In the genomic region with DNA sequence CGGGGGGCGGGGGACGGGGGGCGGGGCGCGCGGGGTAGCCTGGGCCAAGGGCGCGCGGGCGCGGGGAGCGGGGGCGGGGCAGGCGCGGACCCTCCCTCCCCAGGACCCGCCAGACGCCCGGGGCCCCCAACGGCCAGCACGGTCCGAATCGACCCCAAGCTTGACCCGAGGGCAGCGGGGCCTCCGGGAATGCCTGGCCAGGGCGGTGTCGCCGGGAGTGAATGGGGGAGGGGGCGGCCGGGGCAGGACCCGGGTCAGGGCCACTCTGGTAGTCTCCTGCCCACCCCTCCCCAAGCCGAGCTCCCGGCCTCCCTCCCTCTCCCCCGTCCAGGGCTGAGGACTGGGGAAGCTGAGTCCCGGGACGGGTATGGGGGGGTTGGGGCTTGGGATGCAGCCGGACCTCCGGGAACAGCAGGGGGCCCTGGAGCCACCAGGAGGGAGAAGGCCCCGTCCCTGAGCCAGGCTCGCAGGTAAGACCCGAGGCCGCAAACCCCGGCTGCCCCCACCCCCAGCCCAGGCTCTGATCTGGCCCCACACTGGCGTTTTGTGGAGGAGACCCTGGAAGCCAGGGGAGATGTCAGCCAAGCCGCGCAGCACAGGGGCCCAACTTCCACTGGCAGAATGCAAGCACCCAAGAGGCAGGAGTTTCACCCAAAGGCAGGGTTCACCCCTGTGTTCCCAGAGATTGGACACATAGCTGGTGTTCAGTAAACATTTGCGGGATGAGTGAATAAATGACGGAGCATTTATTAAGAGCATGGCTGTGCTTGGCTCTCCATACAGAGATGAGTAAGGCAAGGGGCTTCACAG, we compare ENCODE assay signal across 1 cellular context.
TF ChIP-seq lines count a peak whose summit lies in the region.

No MANE protein-coding gene starts in this region.

TF ChIP-seq in H1, 55 proteins besides CTCF, POLR2A, EP300 and RAD21:
- TF ChIP-seq ASH2L (IDR thresholded peaks at IDR 0.05; ENCODE audit: low read length): no peak
- no peak for TF ChIP-seq CHD2 (IDR thresholded peaks at IDR 0.05; ENCODE audit: low read length)
- no peak for TF ChIP-seq SP1 (IDR thresholded peaks at IDR 0.05; ENCODE audit: low read depth, low read length)
- TF ChIP-seq FOSL1 (IDR thresholded peaks at IDR 0.05; ENCODE audit: insufficient read depth, low read depth, low read length): no peak
- no peak for TF ChIP-seq TAF7 (optimal IDR thresholded peaks at IDR 0.05; ENCODE audit: borderline replicate concordance, low read depth, low read length)
- TF ChIP-seq PHF8 (conservative IDR thresholded peaks at IDR 0.05; ENCODE audit: low read depth, low read length): no peak
- TF ChIP-seq KDM4A (IDR thresholded peaks at IDR 0.05; ENCODE audit: low read depth, low read length, severe bottlenecking): no peak
- no peak for TF ChIP-seq TCF12 (IDR thresholded peaks at IDR 0.05; ENCODE audit: low read depth, low read length)
- no peak for TF ChIP-seq SIRT6 (IDR thresholded peaks at IDR 0.05; ENCODE audit: low read length)
- TF ChIP-seq POU5F1 (IDR thresholded peaks at IDR 0.05; ENCODE audit: low read depth, low read length): no peak
- TF ChIP-seq JUN (IDR thresholded peaks at IDR 0.05; ENCODE audit: low read depth, low read length): no peak
- TF ChIP-seq NRF1 (IDR thresholded peaks at IDR 0.05; ENCODE audit: low read depth, low read length): no peak
- TF ChIP-seq, protein P1, sequence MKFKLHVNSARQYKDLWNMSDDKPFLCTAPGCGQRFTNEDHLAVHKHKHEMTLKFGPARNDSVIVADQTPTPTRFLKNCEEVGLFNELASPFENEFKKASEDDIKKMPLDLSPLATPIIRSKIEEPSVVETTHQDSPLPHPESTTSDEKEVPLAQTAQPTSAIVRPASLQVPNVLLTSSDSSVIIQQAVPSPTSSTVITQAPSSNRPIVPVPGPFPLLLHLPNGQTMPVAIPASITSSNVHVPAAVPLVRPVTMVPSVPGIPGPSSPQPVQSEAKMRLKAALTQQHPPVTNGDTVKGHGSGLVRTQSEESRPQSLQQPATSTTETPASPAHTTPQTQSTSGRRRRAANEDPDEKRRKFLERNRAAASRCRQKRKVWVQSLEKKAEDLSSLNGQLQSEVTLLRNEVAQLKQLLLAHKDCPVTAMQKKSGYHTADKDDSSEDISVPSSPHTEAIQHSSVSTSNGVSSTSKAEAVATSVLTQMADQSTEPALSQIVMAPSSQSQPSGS (IDR thresholded peaks at IDR 0.05; ENCODE audit: low read length): no peak
- no peak for TF ChIP-seq SRF (IDR thresholded peaks at IDR 0.05; ENCODE audit: low read depth, low read length)
- TF ChIP-seq CBX8 (IDR thresholded peaks at IDR 0.05; ENCODE audit: borderline replicate concordance, low read depth, low read length): no peak
- TF ChIP-seq SIN3A (conservative IDR thresholded peaks at IDR 0.05 in 1 of 2, IDR thresholded peaks at IDR 0.05 in 1 of 2; ENCODE audit: low read depth in 1 of 2, low read length in 2 of 2): no peak
- TF ChIP-seq KDM5A (IDR thresholded peaks at IDR 0.05; ENCODE audit: low read length): no peak
- TF ChIP-seq EGR1 (IDR thresholded peaks at IDR 0.05; ENCODE audit: borderline replicate concordance, low read depth, low read length): no peak
- TF ChIP-seq RBBP5 (IDR thresholded peaks at IDR 0.05; ENCODE audit: borderline replicate concordance, low read depth, low read length): no peak
- TF ChIP-seq TEAD4 (IDR thresholded peaks at IDR 0.05; ENCODE audit: low read depth, low read length): no peak
